Comparison of ENCODE assay signal across 1 cellular context in the genomic region with DNA sequence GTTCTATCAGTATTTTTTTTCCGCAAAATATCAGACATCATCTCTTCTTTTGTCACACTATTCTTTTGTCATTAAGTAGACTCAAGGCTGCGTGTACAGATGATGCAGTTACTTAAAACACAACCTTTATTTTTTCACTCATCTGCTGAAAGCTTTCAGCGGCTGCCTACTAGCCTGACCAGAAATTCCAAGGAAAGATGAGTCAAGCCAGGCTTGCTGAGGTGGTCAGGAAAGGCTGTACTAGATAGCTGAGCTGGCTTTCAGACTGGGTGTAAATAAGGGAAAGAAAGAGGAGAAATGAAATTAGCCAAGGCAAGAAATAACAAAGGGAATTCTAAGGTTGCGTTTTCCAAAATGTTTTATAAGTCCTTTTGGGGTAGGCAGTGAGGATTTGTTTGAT.
TF ChIP-seq lines count a peak whose summit lies in the region.

No MANE protein-coding gene starts in this region.

TF ChIP-seq in WTC11, 78 proteins besides CTCF, POLR2A, EP300 and RAD21 (continued from another document):
- TF ChIP-seq, protein P1, sequence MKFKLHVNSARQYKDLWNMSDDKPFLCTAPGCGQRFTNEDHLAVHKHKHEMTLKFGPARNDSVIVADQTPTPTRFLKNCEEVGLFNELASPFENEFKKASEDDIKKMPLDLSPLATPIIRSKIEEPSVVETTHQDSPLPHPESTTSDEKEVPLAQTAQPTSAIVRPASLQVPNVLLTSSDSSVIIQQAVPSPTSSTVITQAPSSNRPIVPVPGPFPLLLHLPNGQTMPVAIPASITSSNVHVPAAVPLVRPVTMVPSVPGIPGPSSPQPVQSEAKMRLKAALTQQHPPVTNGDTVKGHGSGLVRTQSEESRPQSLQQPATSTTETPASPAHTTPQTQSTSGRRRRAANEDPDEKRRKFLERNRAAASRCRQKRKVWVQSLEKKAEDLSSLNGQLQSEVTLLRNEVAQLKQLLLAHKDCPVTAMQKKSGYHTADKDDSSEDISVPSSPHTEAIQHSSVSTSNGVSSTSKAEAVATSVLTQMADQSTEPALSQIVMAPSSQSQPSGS (CRISPR knock-in tag; IDR thresholded peaks at IDR 0.05; ENCODE audit: borderline replicate concordance, low read depth): no peak
- TF ChIP-seq ELF4 (CRISPR knock-in tag; IDR thresholded peaks at IDR 0.05; ENCODE audit: low read depth): no peak
- TF ChIP-seq USF2 (CRISPR knock-in tag; IDR thresholded peaks at IDR 0.05): no peak
- TF ChIP-seq SOX15 (CRISPR knock-in tag; IDR thresholded peaks at IDR 0.05): no peak
TF ChIP-seq in WTC11: peak in this region for 0.
